ENCODE assay signal across 14 cellular contexts in the genomic region with DNA sequence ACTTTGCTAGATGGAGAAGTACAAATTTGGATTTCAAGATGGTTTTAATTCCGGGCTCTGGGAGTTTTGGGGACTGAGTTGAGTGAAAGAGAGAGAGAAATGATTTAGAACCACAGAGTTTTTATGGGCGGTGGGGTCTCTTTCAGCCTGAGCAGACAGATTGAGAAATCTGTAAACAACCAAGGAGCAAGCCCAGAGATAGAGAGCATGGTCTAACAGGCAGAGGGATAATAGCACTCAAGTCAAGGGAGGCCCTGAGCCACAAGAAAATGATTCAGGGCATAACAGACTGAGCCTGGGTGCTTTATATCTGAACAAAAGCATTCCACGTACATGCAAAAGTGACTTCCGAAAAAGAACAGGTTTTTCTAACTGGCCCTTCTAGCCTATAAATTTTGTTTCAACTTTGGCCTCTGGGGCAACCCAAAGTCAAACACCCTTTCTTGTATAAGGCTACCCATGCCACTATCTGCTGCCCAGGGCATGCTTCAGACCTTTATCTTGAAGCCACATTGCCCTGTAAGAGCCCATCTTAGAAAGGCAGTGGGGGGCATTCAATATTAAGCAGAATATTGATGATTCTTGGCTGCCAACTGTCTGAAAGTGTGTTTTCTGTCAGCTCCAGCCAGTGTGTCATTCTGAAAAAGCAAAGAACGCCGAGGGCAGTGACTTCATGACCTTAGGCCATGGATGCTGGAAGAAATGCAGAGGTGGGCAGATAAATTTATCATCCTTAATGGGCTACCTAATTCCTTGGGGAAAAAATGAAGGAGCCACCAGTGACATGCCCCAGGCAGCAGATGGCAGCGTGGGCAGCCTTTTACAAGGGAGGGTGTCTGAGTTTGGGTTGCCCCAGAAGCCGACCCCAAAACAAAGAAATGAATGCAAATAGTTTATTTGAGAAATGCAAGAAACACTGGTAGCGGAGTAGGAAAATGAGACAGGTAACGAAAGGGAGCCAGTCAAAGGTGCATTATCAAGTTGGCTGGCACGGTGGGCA.
DNase-seq lines count a peak whose midpoint lies in the region; ATAC-seq and TF ChIP-seq lines count a peak whose summit lies in the region.
"Had no signal": no experiment of that assay in that cellular context is flagged by ENCODE, and none has a peak within 500 bp of the region (broad histone marks: within the 10 kb centered on the region; RNA-seq: fewer than 3 reads in every experiment).

No MANE protein-coding gene starts in this region.

- H3K4me1 ChIP-seq in right lobe of liver = peaks cover 0 to 9% (median 0%) of the 10 kb centered on the region in 4 donors
- no peaks in the 10 kb centered on the region for H3K4me1 ChIP-seq in tibial artery
- H3K4me1 ChIP-seq: upper lobe of left lung had no signal

- H3K4me3 ChIP-seq in right lobe of liver (no peak overlapping the region), tibial artery (no peak overlapping the region)
- H3K4me3 ChIP-seq: MG63, upper lobe of left lung had no signal

- no peaks in the 10 kb centered on the region for H3K36me3 ChIP-seq in right lobe of liver
- no peaks in the 10 kb centered on the region for H3K36me3 ChIP-seq in tibial artery
- H3K36me3 ChIP-seq: MG63, upper lobe of left lung had no signal

- DNase-seq in DMS53 (lab: John Stamatoyannopoulos, UW) (peak; percentile 14), DMS53 treated with DMSO at 0.1 percent for 48 hours (lab: John Stamatoyannopoulos, UW; ENCODE audit: unreplicated experiment) (no peak), GM10248 (ENCODE audit: extremely low spot score) (no peak), right lobe of liver (no peak), AG08396 (ENCODE audit: low spot score) (no peak), tibial artery (no peak)
- no peak for DNase-seq in activated T-helper 1 cell treated with anti-CD3 and anti-CD28 coated beads, Interleukin-12 subunit alpha, Interleukin-12 subunit beta, Interleukin-2, Interleukin-4 antibody, amounts not matched to agents 30 ng/mL and 10 ng/mL and 1 ng/mL, durations not matched to agents 14 hours and 24 hours and 36 hours (ENCODE audit: low spot score)
- DNase-seq: activated CD4-positive, alpha-beta T cell treated with anti-CD3 and anti-CD28 coated beads, Interleukin-2, amount 10 ng/mL, durations not matched to agents 7 days and 5 days; activated gamma-delta T cell treated with Interleukin-2 at 50 U/mL for 16 hours; DMS153; MG63; upper lobe of left lung had no signal

- CTCF ChIA-PET in GM10248 (lab: Yijun Ruan, JAX) = interaction anchor here (1.5 kb wide), 1 partner anchor 19 kb away, joined by 3 read pairs; no protein-coding TSS in a partner anchor

- TF ChIP-seq CTCF in GM10248 (IDR thresholded peaks at IDR 0.05; ENCODE audit: control extremely low read depth, extremely low read depth, low read depth, missing control alignments) (peak; percentile 20), right lobe of liver (IDR thresholded peaks at IDR 0.05) (peak in 2 of 4 donors; percentile 8 to 14), tibial artery (IDR thresholded peaks at IDR 0.05) (no peak)

- ATAC-seq in right lobe of liver (peak; percentile 57 to 77 (median 64)), GM18867 (IDR thresholded peaks at IDR 0.05; ENCODE audit: unreplicated experiment) (no peak)
- ATAC-seq: esophagus mucosa had no signal

- H3K36me3 Mint-ChIP-seq in activated T-helper 1 cell treated with anti-CD3 and anti-CD28 coated beads, Interleukin-12 subunit alpha, Interleukin-12 subunit beta, Interleukin-2, Interleukin-4 antibody, amounts not matched to agents 30 ng/mL and 10 ng/mL and 1 ng/mL, durations not matched to agents 14 hours and 24 hours and 36 hours (ENCODE audit: low read depth) = peaks cover 9% of the 10 kb centered on the region

- H3K4me1 Mint-ChIP-seq in activated T-helper 1 cell treated with anti-CD3 and anti-CD28 coated beads, Interleukin-12 subunit alpha, Interleukin-12 subunit beta, Interleukin-2, Interleukin-4 antibody, amounts not matched to agents 30 ng/mL and 10 ng/mL and 1 ng/mL, durations not matched to agents 14 hours and 24 hours and 36 hours (ENCODE audit: low read depth) = peaks cover 44% of the 10 kb centered on the region

- no peaks in the 10 kb centered on the region for H3K27me3 ChIP-seq in right lobe of liver
- no peaks in the 10 kb centered on the region for H3K27me3 ChIP-seq in tibial artery
- H3K27me3 ChIP-seq: MG63, upper lobe of left lung had no signal

- H3K9me3 ChIP-seq in right lobe of liver = no peaks in the 10 kb centered on the region
- H3K9me3 ChIP-seq in tibial artery = peaks cover 0 to 14% (median 7%) of the 10 kb centered on the region in 3 donors
- H3K9me3 ChIP-seq: MG63 had no signal

- TF ChIP-seq POLR2A in right lobe of liver (IDR thresholded peaks at IDR 0.05) = no peak

- peaks cover 12% of the 10 kb centered on the region for H3K9me3 Mint-ChIP-seq in activated T-helper 1 cell treated with anti-CD3 and anti-CD28 coated beads, Interleukin-12 subunit alpha, Interleukin-12 subunit beta, Interleukin-2, Interleukin-4 antibody, amounts not matched to agents 30 ng/mL and 10 ng/mL and 1 ng/mL, durations not matched to agents 14 hours and 24 hours and 36 hours

- intact Hi-C loops in activated T-helper 1 cell treated with anti-CD3 and anti-CD28 coated beads, Interleukin-12 subunit alpha, Interleukin-12 subunit beta, Interleukin-2, Interleukin-4 antibody, amounts not matched to agents 30 ng/mL and 10 ng/mL and 1 ng/mL, durations not matched to agents 14 hours and 24 hours and 36 hours (cut with micrococcal nuclease) = no loop called here
- intact Hi-C loops in right lobe of liver (cut with DNase I) (no loop called here), tibial artery (cut with DNase I; ENCODE audit: low total_unique reads) (no loop called here)

- H3K27ac ChIP-seq in right lobe of liver = no peak overlapping the region
- H3K27ac ChIP-seq in tibial artery = no peak overlapping the region
- H3K27ac ChIP-seq: upper lobe of left lung had no signal

- no peaks in the 10 kb centered on the region for H3K27me3 Mint-ChIP-seq in activated T-helper 1 cell treated with anti-CD3 and anti-CD28 coated beads, Interleukin-12 subunit alpha, Interleukin-12 subunit beta, Interleukin-2, Interleukin-4 antibody, amounts not matched to agents 30 ng/mL and 10 ng/mL and 1 ng/mL, durations not matched to agents 14 hours and 24 hours and 36 hours (ENCODE audit: insufficient read depth)
- H3K27me3 Mint-ChIP-seq: activated CD4-positive, alpha-beta T cell treated with anti-CD3 and anti-CD28 coated beads, Interleukin-2, amount 10 ng/mL, durations not matched to agents 7 days and 5 days had no signal

- 52% methylated on average over 11 of the region's 11 CpGs for WGBS in right lobe of liver (ENCODE audit: insufficient coverage, low coverage, low lambda C conversion rate, missing lambda C conversion rate)

- no peak overlapping the region for H3K4me3 Mint-ChIP-seq in activated T-helper 1 cell treated with anti-CD3 and anti-CD28 coated beads, Interleukin-12 subunit alpha, Interleukin-12 subunit beta, Interleukin-2, Interleukin-4 antibody, amounts not matched to agents 30 ng/mL and 10 ng/mL and 1 ng/mL, durations not matched to agents 14 hours and 24 hours and 36 hours
- H3K4me3 Mint-ChIP-seq: activated CD4-positive, alpha-beta T cell treated with anti-CD3 and anti-CD28 coated beads, Interleukin-2, amount 10 ng/mL, durations not matched to agents 7 days and 5 days had no signal

- H3K27ac Mint-ChIP-seq in activated T-helper 1 cell treated with anti-CD3 and anti-CD28 coated beads, Interleukin-12 subunit alpha, Interleukin-12 subunit beta, Interleukin-2, Interleukin-4 antibody, amounts not matched to agents 30 ng/mL and 10 ng/mL and 1 ng/mL, durations not matched to agents 14 hours and 24 hours and 36 hours = peak overlapping the region; percentile 68

- POLR2A ChIA-PET in GM10248 (lab: Yijun Ruan, JAX) = no interaction called here
